16 cellular contexts compared by ENCODE assay signal in genomic region chr2:86632672-86633071, GRCh38.
DNase-seq lines count a peak whose midpoint lies in the region; ATAC-seq lines count a peak whose summit lies in the region.
"Had no signal": no experiment of that assay in that cellular context is flagged by ENCODE, and none has a peak within 500 bp of the region (broad histone marks: within the 10 kb centered on the region; RNA-seq: fewer than 3 reads in every experiment).

No MANE protein-coding gene starts in this region.

- DNase-seq in SIG-M5 treated with dmso at 0.1 percent for 504 hours (lab: John Stamatoyannopoulos, UW; ENCODE audit: unreplicated experiment) (peak; percentile 28), SIG-M5 (lab: John Stamatoyannopoulos, UW) (no peak), NCI-H446 treated with DMSO at 0.1 percent for 48 hours (lab: John Stamatoyannopoulos, UW) (peak; percentile 74), epithelial cell of prostate (ENCODE audit: low read depth, low spot score) (no peak), EL (no peak)
- DNase-seq: activated CD4-positive, alpha-beta T cell treated with anti-CD3 and anti-CD28 coated beads, Interleukin-2, amount 50 U/mL, for 4 hours; CD4-positive, alpha-beta memory T cell; NCI-H187; NCI-H524 treated with DMSO at 0.1 percent for 48 hours; stimulated activated naive B cell treated with anti-CD40 and anti-IgM and Interleukin-4, amounts not matched to agents 10 μg/mL and 1 μg/mL and 100 μg/mL, for 72 hours; upper lobe of left lung had no signal

- H3K4me1 ChIP-seq in stomach smooth muscle (ENCODE audit: control insufficient read depth, insufficient read depth, low read length) = peaks cover 6% of the 10 kb centered on the region

- ATAC-seq in HG03108 (IDR thresholded peaks at IDR 0.05; ENCODE audit: unreplicated experiment) (no peak), GM21576 (IDR thresholded peaks at IDR 0.05; ENCODE audit: unreplicated experiment) (no peak)
- ATAC-seq: stimulated activated naive B cell treated with anti-CD40 and anti-IgM and Interleukin-4, amounts not matched to agents 10 μg/mL and 1 μg/mL and 100 μg/mL, for 72 hours had no signal

- H3K9ac ChIP-seq in stomach smooth muscle (ENCODE audit: low read length in 2 of 2) = no peak overlapping the region
- H3K9ac ChIP-seq: SK-N-SH had no signal

- H3K4me3 ChIP-seq in stomach smooth muscle (ENCODE audit: low read length in 2 of 2) = no peak overlapping the region
- H3K4me3 ChIP-seq: heart left ventricle, upper lobe of left lung had no signal

- H3K9me3 ChIP-seq in stomach smooth muscle (ENCODE audit: control insufficient read depth in 2 of 2, low read length in 2 of 2) = no peaks in the 10 kb centered on the region
- H3K9me3 ChIP-seq: heart left ventricle, SK-N-SH, upper lobe of left lung had no signal

- H3K27ac ChIP-seq in epithelial cell of prostate (peak overlapping the region; percentile 49), stomach smooth muscle (ENCODE audit: low read length) (peak overlapping the region; percentile 46)
- H3K27ac ChIP-seq: upper lobe of left lung had no signal

- H3K36me3 ChIP-seq in stomach smooth muscle (ENCODE audit: control insufficient read depth in 2 of 2, insufficient read depth in 2 of 2, low read length in 2 of 2) = no peaks in the 10 kb centered on the region
- H3K36me3 ChIP-seq: heart left ventricle, upper lobe of left lung had no signal

- no peaks in the 10 kb centered on the region for H3K27me3 ChIP-seq in stomach smooth muscle (ENCODE audit: control insufficient read depth in 1 of 2, insufficient read depth in 2 of 2, low read length in 2 of 2)
- H3K27me3 ChIP-seq: heart left ventricle, upper lobe of left lung had no signal

Comparison
In these comparisons a context has a peak if more than half of its experiments do, and no peak if none do; other contexts are left out.
1. DNase-seq: peak in SIG-M5 treated with dmso at 0.1 percent for 504 hours (single experiment) and NCI-H446 treated with DMSO at 0.1 percent for 48 hours (single experiment); none in SIG-M5 (single experiment), epithelial cell of prostate (single experiment) and EL (single experiment).